Comparison of ENCODE assay signal across 9 cellular contexts in the genomic region with DNA sequence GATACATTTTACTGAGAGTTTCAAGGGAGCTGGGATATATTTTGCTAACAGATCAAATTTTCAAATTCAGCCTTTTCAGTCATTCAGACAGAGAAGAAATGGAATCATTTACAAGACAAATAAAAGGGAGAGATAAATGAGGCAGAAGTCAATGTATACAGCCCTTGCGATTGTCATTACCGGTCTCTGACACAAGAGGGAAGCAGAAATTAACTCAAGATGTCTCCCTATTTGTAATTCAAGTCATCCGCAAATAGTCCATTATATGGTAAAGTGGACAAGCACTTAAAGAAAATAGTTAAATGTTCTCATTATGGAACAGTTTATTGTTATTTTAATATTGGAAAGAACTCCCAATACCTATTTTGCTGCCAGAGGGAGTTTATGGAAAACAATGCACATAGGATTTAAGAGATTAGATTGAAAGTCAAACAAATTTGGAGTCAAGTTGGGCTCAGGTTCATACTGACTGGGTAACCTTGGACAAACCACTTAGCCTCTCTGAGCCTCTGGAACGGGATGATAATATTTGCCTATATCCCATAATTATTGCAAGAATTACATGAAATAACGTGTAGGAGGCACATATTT.
DNase-seq lines count a peak whose midpoint lies in the region; ATAC-seq and TF ChIP-seq lines count a peak whose summit lies in the region.
"Had no signal": no experiment of that assay in that cellular context is flagged by ENCODE, and none has a peak within 500 bp of the region (broad histone marks: within the 10 kb centered on the region; RNA-seq: fewer than 3 reads in every experiment).

No MANE protein-coding gene starts in this region.

- H3K36me3 ChIP-seq in adrenal gland (replicated peaks in 1 of 2) (no peaks in the 10 kb centered on the region), upper lobe of right lung (no peaks in the 10 kb centered on the region)
- H3K36me3 ChIP-seq: BLaER1 had no signal

- H3K4me3 ChIP-seq in LNCaP clone FGC (ENCODE audit: low read depth, low read length) (no peak overlapping the region), adrenal gland (no peak overlapping the region), upper lobe of right lung (no peak overlapping the region)
- H3K4me3 ChIP-seq: BLaER1 had no signal

- H3K9me3 ChIP-seq in adrenal gland (replicated peaks in 1 of 3) (no peaks in the 10 kb centered on the region), upper lobe of right lung (no peaks in the 10 kb centered on the region)
- H3K9me3 ChIP-seq: BLaER1 had no signal

- H3K27me3 ChIP-seq in adrenal gland (peaks cover 8% of the 10 kb centered on the region), upper lobe of right lung (peaks cover 7% of the 10 kb centered on the region)
- H3K27me3 ChIP-seq: BLaER1 had no signal

- 21 to 27% (median 24%) methylated on average over 5 of the region's 5 CpGs for WGBS in adrenal gland, 4 donors

- TF ChIP-seq POLR2A in adrenal gland (IDR thresholded peaks at IDR 0.05) = no peak

- peak; percentile 55 for TF ChIP-seq CTCF in LNCaP clone FGC (IDR thresholded peaks at IDR 0.05; ENCODE audit: control insufficient read depth, extremely low read depth, insufficient read depth)
- peak; percentile 38 to 63 (median 56) for TF ChIP-seq CTCF in adrenal gland (IDR thresholded peaks at IDR 0.05)
- peak; percentile 65 for TF ChIP-seq CTCF in upper lobe of right lung (IDR thresholded peaks at IDR 0.05)

- H3K4me1 ChIP-seq in adrenal gland (replicated peaks in 1 of 2) (no peaks in the 10 kb centered on the region), upper lobe of right lung (no peaks in the 10 kb centered on the region)

- no peaks in the 10 kb centered on the region for H3K9me3 Mint-ChIP-seq in stimulated activated memory B cell treated with anti-CD40 and anti-IgM and Interleukin-4, amounts not matched to agents 10 μg/mL and 1 μg/mL and 100 μg/mL, for 72 hours

- ATAC-seq in upper lobe of right lung (peak; percentile 64), HG02798 (IDR thresholded peaks at IDR 0.05; ENCODE audit: poor library complexity, unreplicated experiment) (no peak)
- ATAC-seq in stimulated activated memory B cell treated with anti-CD40 and anti-IgM and Interleukin-4, amounts not matched to agents 10 μg/mL and 1 μg/mL and 100 μg/mL, for 72 hours = no peak

- H3K4me3 Mint-ChIP-seq in stimulated activated memory B cell treated with anti-CD40 and anti-IgM and Interleukin-4, amounts not matched to agents 10 μg/mL and 1 μg/mL and 100 μg/mL, for 72 hours = no peak overlapping the region

- no peaks in the 10 kb centered on the region for H3K36me3 Mint-ChIP-seq in stimulated activated memory B cell treated with anti-CD40 and anti-IgM and Interleukin-4, amounts not matched to agents 10 μg/mL and 1 μg/mL and 100 μg/mL, for 72 hours

- H3K27ac ChIP-seq in adrenal gland (no peak overlapping the region), upper lobe of right lung (no peak overlapping the region)
- H3K27ac ChIP-seq: BLaER1 had no signal

- intact Hi-C loops in adrenal gland (cut with DNase I) (loop anchor here (5.0 to 10.0 kb wide), 2 partner anchors 245 to 748 kb away; no protein-coding TSS in a partner anchor), upper lobe of right lung (cut with DNase I) (no loop called here)

- peaks cover 23% of the 10 kb centered on the region for H3K27me3 Mint-ChIP-seq in stimulated activated memory B cell treated with anti-CD40 and anti-IgM and Interleukin-4, amounts not matched to agents 10 μg/mL and 1 μg/mL and 100 μg/mL, for 72 hours

- H3K4me1 Mint-ChIP-seq in stimulated activated memory B cell treated with anti-CD40 and anti-IgM and Interleukin-4, amounts not matched to agents 10 μg/mL and 1 μg/mL and 100 μg/mL, for 72 hours = no peaks in the 10 kb centered on the region

- DNase-seq in DMS153 (lab: John Stamatoyannopoulos, UW) (peak; percentile 6), DMS153 treated with DMSO at 0.1 percent for 48 hours (lab: John Stamatoyannopoulos, UW; ENCODE audit: unreplicated experiment) (no peak), LNCaP clone FGC (ENCODE audit: low read depth) (peak; percentile 31), adrenal gland (peak in 2 of 7 donors; percentile 21 to 22), iris pigment epithelial cell (ENCODE audit: low read depth) (peak; percentile 69), upper lobe of right lung (no peak)

- H3K27ac Mint-ChIP-seq in stimulated activated memory B cell treated with anti-CD40 and anti-IgM and Interleukin-4, amounts not matched to agents 10 μg/mL and 1 μg/mL and 100 μg/mL, for 72 hours = no peak overlapping the region

Comparison
In these comparisons a context has a peak if more than half of its experiments do, and no peak if none do; other contexts are left out.
1. DNase-seq: peak in DMS153 (single experiment), LNCaP clone FGC (single experiment) and iris pigment epithelial cell (single experiment); none in DMS153 treated with DMSO at 0.1 percent for 48 hours (single experiment) and upper lobe of right lung (single experiment).
2. Peak in every context shown above with its lines, with median percentiles within 50 percentile points of each other: CTCF ChIP-seq.